1 cellular context compared by ENCODE assay signal in the genomic region with DNA sequence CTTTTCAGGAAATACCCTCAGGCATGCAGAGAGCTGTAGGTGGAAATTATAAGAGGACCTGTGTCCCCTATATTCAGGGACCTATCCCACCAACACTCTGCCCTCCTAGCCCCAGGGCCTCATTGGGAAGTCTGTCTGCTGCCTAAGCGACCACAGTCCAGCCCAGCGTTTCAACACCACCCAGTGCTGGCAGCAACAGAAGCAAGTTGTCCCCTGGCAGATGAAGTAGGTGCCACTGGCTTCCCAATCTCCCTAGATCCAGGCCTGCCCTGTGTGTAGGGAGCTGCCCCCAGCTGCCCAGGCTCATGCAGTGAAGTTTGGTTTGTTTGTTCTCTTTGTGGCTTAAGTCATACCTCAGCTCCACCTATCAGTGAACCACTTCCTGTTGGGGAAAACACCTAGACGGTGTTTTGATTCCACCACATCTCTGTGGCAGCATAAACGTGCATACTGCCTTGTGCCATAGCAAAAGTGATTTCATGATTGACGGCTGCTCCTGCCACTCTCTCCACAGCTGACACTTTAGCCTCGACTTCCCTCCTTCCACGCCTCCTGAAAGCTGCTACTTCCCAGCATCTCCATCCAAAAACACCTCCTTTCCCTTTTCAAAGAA.
TF ChIP-seq lines count a peak whose summit lies in the region.

No MANE protein-coding gene starts in this region.

TF ChIP-seq in GM12878, 131 proteins besides CTCF, POLR2A, EP300 and RAD21 (continues in another document):
- peak; percentile 87 for TF ChIP-seq ATF7 (IDR thresholded peaks at IDR 0.05; ENCODE audit: low read depth)
- TF ChIP-seq TCF12 (IDR thresholded peaks at IDR 0.05; ENCODE audit: low read depth, low read length) = peak; percentile 73; the same call in 1 of the 2 replicates
- peak; percentile 92 for TF ChIP-seq RELA (IDR thresholded peaks at IDR 0.05; ENCODE audit: borderline replicate concordance, partially characterized antibody)
- peak; percentile 40; the same call in 1 of the 2 replicates for TF ChIP-seq GATAD2B (conservative IDR thresholded peaks at IDR 0.05; ENCODE audit: low read depth)
- TF ChIP-seq, protein P1, sequence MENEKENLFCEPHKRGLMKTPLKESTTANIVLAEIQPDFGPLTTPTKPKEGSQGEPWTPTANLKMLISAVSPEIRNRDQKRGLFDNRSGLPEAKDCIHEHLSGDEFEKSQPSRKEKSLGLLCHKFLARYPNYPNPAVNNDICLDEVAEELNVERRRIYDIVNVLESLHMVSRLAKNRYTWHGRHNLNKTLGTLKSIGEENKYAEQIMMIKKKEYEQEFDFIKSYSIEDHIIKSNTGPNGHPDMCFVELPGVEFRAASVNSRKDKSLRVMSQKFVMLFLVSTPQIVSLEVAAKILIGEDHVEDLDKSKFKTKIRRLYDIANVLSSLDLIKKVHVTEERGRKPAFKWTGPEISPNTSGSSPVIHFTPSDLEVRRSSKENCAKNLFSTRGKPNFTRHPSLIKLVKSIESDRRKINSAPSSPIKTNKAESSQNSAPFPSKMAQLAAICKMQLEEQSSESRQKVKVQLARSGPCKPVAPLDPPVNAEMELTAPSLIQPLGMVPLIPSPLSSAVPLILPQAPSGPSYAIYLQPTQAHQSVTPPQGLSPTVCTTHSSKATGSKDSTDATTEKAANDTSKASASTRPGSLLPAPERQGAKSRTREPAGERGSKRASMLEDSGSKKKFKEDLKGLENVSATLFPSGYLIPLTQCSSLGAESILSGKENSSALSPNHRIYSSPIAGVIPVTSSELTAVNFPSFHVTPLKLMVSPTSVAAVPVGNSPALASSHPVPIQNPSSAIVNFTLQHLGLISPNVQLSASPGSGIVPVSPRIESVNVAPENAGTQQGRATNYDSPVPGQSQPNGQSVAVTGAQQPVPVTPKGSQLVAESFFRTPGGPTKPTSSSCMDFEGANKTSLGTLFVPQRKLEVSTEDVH (IDR thresholded peaks at IDR 0.05; ENCODE audit: low read depth, partially characterized antibody) = no peak
- TF ChIP-seq POLR2AphosphoS5 (IDR thresholded peaks at IDR 0.05; ENCODE audit: low read length) = no peak; the same call in 1 of the 2 replicates
- TF ChIP-seq, protein P2, sequence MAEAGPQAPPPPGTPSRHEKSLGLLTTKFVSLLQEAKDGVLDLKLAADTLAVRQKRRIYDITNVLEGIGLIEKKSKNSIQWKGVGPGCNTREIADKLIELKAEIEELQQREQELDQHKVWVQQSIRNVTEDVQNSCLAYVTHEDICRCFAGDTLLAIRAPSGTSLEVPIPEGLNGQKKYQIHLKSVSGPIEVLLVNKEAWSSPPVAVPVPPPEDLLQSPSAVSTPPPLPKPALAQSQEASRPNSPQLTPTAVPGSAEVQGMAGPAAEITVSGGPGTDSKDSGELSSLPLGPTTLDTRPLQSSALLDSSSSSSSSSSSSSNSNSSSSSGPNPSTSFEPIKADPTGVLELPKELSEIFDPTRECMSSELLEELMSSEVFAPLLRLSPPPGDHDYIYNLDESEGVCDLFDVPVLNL (IDR thresholded peaks at IDR 0.05; ENCODE audit: low read depth, low read length) = no peak
- no peak for TF ChIP-seq NRF1 (conservative IDR thresholded peaks at IDR 0.05; ENCODE audit: low read depth, low read length)
- TF ChIP-seq PAX5 (IDR thresholded peaks at IDR 0.05; ENCODE audit: borderline replicate concordance, low read depth, low read length) = no peak; the same call in 1 of the 2 replicates
- TF ChIP-seq POLR2AphosphoS2 (IDR thresholded peaks at IDR 0.05; ENCODE audit: low read depth, low read length) = no peak
- TF ChIP-seq, protein P3, sequence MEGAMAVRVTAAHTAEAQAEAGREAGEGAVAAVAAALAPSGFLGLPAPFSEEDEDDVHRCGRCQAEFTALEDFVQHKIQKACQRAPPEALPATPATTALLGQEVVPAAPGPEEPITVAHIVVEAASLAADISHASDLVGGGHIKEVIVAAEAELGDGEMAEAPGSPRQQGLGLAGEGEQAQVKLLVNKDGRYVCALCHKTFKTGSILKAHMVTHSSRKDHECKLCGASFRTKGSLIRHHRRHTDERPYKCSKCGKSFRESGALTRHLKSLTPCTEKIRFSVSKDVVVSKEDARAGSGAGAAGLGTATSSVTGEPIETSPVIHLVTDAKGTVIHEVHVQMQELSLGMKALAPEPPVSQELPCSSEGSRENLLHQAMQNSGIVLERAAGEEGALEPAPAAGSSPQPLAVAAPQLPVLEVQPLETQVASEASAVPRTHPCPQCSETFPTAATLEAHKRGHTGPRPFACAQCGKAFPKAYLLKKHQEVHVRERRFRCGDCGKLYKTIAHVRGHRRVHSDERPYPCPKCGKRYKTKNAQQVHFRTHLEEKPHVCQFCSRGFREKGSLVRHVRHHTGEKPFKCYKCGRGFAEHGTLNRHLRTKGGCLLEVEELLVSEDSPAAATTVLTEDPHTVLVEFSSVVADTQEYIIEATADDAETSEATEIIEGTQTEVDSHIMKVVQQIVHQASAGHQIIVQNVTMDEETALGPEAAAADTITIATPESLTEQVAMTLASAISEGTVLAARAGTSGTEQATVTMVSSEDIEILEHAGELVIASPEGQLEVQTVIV (IDR thresholded peaks at IDR 0.05; ENCODE audit: borderline replicate concordance, partially characterized antibody) = no peak
- peak; percentile 52; the same call in 1 of the 2 replicates for TF ChIP-seq GABPA (IDR thresholded peaks at IDR 0.05; ENCODE audit: low read depth)
- TF ChIP-seq ZNF24 (IDR thresholded peaks at IDR 0.05) = peak; percentile 92
- TF ChIP-seq RBBP5 (conservative IDR thresholded peaks at IDR 0.05) = no peak
- TF ChIP-seq SP1 (IDR thresholded peaks at IDR 0.05; ENCODE audit: low read depth, low read length) = peak; percentile 45
- no peak for TF ChIP-seq FOS (IDR thresholded peaks at IDR 0.05; ENCODE audit: borderline replicate concordance, extremely low read depth, insufficient read length)
- TF ChIP-seq, protein P4, sequence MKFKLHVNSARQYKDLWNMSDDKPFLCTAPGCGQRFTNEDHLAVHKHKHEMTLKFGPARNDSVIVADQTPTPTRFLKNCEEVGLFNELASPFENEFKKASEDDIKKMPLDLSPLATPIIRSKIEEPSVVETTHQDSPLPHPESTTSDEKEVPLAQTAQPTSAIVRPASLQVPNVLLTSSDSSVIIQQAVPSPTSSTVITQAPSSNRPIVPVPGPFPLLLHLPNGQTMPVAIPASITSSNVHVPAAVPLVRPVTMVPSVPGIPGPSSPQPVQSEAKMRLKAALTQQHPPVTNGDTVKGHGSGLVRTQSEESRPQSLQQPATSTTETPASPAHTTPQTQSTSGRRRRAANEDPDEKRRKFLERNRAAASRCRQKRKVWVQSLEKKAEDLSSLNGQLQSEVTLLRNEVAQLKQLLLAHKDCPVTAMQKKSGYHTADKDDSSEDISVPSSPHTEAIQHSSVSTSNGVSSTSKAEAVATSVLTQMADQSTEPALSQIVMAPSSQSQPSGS (IDR thresholded peaks at IDR 0.05; ENCODE audit: low read length) = 0 out of 2 replicates have a peak, but pooled peaks have one; percentile 49
- peak; percentile 30; the same call in 1 of the 2 replicates for TF ChIP-seq FOXK2 (IDR thresholded peaks at IDR 0.05)
- TF ChIP-seq CHD4 (IDR thresholded peaks at IDR 0.05) = no peak
- TF ChIP-seq CEBPB (IDR thresholded peaks at IDR 0.05; ENCODE audit: borderline replicate concordance in 1 of 2, low read depth in 2 of 2, low read length in 2 of 2) = no peak
- TF ChIP-seq EED (IDR thresholded peaks at IDR 0.05; ENCODE audit: low read depth) = no peak; the same call in 1 of the 2 replicates
- no peak for TF ChIP-seq STAT1 (conservative IDR thresholded peaks at IDR 0.05)
- TF ChIP-seq SUZ12 (IDR thresholded peaks at IDR 0.05; ENCODE audit: unreplicated experiment) = no peak
- no peak for TF ChIP-seq ETV6 (conservative IDR thresholded peaks at IDR 0.05 in 1 of 2, IDR thresholded peaks at IDR 0.05 in 1 of 2; ENCODE audit: borderline replicate concordance in 1 of 2, low read depth in 1 of 2)
- TF ChIP-seq CREB1 (IDR thresholded peaks at IDR 0.05; ENCODE audit: low read depth) = peak; percentile 46; the same call in 1 of the 2 replicates
- TF ChIP-seq, protein P5, sequence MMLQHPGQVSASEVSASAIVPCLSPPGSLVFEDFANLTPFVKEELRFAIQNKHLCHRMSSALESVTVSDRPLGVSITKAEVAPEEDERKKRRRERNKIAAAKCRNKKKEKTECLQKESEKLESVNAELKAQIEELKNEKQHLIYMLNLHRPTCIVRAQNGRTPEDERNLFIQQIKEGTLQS (IDR thresholded peaks at IDR 0.05; ENCODE audit: borderline replicate concordance, extremely low read depth, low read depth, low read length) = no peak
- TF ChIP-seq LARP7 (IDR thresholded peaks at IDR 0.05) = no peak
- TF ChIP-seq, protein P6, sequence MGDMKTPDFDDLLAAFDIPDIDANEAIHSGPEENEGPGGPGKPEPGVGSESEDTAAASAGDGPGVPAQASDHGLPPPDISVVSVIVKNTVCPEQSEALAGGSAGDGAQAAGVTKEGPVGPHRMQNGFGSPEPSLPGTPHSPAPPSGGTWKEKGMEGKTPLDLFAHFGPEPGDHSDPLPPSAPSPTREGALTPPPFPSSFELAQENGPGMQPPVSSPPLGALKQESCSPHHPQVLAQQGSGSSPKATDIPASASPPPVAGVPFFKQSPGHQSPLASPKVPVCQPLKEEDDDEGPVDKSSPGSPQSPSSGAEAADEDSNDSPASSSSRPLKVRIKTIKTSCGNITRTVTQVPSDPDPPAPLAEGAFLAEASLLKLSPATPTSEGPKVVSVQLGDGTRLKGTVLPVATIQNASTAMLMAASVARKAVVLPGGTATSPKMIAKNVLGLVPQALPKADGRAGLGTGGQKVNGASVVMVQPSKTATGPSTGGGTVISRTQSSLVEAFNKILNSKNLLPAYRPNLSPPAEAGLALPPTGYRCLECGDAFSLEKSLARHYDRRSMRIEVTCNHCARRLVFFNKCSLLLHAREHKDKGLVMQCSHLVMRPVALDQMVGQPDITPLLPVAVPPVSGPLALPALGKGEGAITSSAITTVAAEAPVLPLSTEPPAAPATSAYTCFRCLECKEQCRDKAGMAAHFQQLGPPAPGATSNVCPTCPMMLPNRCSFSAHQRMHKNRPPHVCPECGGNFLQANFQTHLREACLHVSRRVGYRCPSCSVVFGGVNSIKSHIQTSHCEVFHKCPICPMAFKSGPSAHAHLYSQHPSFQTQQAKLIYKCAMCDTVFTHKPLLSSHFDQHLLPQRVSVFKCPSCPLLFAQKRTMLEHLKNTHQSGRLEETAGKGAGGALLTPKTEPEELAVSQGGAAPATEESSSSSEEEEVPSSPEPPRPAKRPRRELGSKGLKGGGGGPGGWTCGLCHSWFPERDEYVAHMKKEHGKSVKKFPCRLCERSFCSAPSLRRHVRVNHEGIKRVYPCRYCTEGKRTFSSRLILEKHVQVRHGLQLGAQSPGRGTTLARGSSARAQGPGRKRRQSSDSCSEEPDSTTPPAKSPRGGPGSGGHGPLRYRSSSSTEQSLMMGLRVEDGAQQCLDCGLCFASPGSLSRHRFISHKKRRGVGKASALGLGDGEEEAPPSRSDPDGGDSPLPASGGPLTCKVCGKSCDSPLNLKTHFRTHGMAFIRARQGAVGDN (IDR thresholded peaks at IDR 0.05) = peak; percentile 99
- peak; percentile 88 for TF ChIP-seq IKZF1 (conservative IDR thresholded peaks at IDR 0.05)
- TF ChIP-seq TCF7 (IDR thresholded peaks at IDR 0.05; ENCODE audit: borderline replicate concordance) = no peak
- TF ChIP-seq MTA2 (IDR thresholded peaks at IDR 0.05; ENCODE audit: low read depth) = peak; percentile 81; the same call in 1 of the 2 replicates
- no peak for TF ChIP-seq RFX5 (IDR thresholded peaks at IDR 0.05; ENCODE audit: low read depth, low read length)
- TF ChIP-seq, protein P7, sequence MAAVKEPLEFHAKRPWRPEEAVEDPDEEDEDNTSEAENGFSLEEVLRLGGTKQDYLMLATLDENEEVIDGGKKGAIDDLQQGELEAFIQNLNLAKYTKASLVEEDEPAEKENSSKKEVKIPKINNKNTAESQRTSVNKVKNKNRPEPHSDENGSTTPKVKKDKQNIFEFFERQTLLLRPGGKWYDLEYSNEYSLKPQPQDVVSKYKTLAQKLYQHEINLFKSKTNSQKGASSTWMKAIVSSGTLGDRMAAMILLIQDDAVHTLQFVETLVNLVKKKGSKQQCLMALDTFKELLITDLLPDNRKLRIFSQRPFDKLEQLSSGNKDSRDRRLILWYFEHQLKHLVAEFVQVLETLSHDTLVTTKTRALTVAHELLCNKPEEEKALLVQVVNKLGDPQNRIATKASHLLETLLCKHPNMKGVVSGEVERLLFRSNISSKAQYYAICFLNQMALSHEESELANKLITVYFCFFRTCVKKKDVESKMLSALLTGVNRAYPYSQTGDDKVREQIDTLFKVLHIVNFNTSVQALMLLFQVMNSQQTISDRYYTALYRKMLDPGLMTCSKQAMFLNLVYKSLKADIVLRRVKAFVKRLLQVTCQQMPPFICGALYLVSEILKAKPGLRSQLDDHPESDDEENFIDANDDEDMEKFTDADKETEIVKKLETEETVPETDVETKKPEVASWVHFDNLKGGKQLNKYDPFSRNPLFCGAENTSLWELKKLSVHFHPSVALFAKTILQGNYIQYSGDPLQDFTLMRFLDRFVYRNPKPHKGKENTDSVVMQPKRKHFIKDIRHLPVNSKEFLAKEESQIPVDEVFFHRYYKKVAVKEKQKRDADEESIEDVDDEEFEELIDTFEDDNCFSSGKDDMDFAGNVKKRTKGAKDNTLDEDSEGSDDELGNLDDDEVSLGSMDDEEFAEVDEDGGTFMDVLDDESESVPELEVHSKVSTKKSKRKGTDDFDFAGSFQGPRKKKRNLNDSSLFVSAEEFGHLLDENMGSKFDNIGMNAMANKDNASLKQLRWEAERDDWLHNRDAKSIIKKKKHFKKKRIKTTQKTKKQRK (IDR thresholded peaks at IDR 0.05; ENCODE audit: low read depth, low read length) = no peak
- TF ChIP-seq JUND (IDR thresholded peaks at IDR 0.05; ENCODE audit: low read depth, low read length) = no peak
- peak; percentile 85 to 88 for TF ChIP-seq IKZF2 (IDR thresholded peaks at IDR 0.05)
- TF ChIP-seq BRCA1 (IDR thresholded peaks at IDR 0.05; ENCODE audit: low read depth, low read length) = no peak
- TF ChIP-seq, protein P8, sequence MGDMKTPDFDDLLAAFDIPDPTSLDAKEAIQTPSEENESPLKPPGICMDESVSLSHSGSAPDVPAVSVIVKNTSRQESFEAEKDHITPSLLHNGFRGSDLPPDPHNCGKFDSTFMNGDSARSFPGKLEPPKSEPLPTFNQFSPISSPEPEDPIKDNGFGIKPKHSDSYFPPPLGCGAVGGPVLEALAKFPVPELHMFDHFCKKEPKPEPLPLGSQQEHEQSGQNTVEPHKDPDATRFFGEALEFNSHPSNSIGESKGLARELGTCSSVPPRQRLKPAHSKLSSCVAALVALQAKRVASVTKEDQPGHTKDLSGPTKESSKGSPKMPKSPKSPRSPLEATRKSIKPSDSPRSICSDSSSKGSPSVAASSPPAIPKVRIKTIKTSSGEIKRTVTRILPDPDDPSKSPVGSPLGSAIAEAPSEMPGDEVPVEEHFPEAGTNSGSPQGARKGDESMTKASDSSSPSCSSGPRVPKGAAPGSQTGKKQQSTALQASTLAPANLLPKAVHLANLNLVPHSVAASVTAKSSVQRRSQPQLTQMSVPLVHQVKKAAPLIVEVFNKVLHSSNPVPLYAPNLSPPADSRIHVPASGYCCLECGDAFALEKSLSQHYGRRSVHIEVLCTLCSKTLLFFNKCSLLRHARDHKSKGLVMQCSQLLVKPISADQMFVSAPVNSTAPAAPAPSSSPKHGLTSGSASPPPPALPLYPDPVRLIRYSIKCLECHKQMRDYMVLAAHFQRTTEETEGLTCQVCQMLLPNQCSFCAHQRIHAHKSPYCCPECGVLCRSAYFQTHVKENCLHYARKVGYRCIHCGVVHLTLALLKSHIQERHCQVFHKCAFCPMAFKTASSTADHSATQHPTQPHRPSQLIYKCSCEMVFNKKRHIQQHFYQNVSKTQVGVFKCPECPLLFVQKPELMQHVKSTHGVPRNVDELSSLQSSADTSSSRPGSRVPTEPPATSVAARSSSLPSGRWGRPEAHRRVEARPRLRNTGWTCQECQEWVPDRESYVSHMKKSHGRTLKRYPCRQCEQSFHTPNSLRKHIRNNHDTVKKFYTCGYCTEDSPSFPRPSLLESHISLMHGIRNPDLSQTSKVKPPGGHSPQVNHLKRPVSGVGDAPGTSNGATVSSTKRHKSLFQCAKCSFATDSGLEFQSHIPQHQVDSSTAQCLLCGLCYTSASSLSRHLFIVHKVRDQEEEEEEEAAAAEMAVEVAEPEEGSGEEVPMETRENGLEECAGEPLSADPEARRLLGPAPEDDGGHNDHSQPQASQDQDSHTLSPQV (IDR thresholded peaks at IDR 0.05) = 0 out of 2 replicates have a peak, but pooled peaks have one; percentile 83
